In genomic region chr9:130432796-130433167, GRCh38 we compare ENCODE assay signal across 10 cellular contexts. TPM values are rescaled to one million over a fixed set of nuclear protein-coding genes. Genes with fewer than 3 reads are reported as not detected.
DNase-seq lines count a peak whose midpoint lies in the region; ATAC-seq and TF ChIP-seq lines count a peak whose summit lies in the region.
"Had no signal": no experiment of that assay in that cellular context is flagged by ENCODE, and none has a peak within 500 bp of the region (broad histone marks: within the 10 kb centered on the region; RNA-seq: fewer than 3 reads in every experiment).

No MANE protein-coding gene starts in this region.

- H3K27me3 Mint-ChIP-seq in endodermal cell (ENCODE audit: insufficient read depth) = peaks cover 45% of the 10 kb centered on the region

- intact Hi-C loops in A673 (cut with micrococcal nuclease; ENCODE audit: unreplicated experiment) = no loop called here
- intact Hi-C loops in mucosa of descending colon (cut with DNase I, micrococcal nuclease) = no loop called here

- H3K27me3 ChIP-seq in A673 (replicated peaks; ENCODE audit: insufficient read depth, low read depth, low read length, poor library complexity) (peaks cover 23% of the 10 kb centered on the region), HUES64 (ENCODE audit: insufficient read depth, low read length) (peaks cover 28% of the 10 kb centered on the region), endodermal cell (ENCODE audit: control insufficient read depth, insufficient read depth, low read length, poor library complexity, severe bottlenecking) (peaks cover 29% of the 10 kb centered on the region)

- POLR2A ChIA-PET in A673 (lab: Charles Lee; ENCODE audit: low non-redundant PET) = no interaction called here

- peak overlapping the region; percentile 15; the same call in 1 of the 2 replicates for H3K9ac ChIP-seq in HUES64 (ENCODE audit: low read depth, low read length)
- H3K9ac ChIP-seq in endodermal cell (ENCODE audit: extremely low read depth, low read length, poor library complexity, severe bottlenecking) = no peak overlapping the region

- no peaks in the 10 kb centered on the region for H3K36me3 Mint-ChIP-seq in endodermal cell (ENCODE audit: low read depth)
- H3K36me3 Mint-ChIP-seq: CD4-positive, CD25-positive, alpha-beta regulatory T cell had no signal

- H3K36me3 ChIP-seq in A673 (ENCODE audit: insufficient read depth, low read length, poor library complexity, severe bottlenecking) = no peaks in the 10 kb centered on the region
- no peaks in the 10 kb centered on the region for H3K36me3 ChIP-seq in HUES64 (ENCODE audit: insufficient read depth, low read length)
- no peaks in the 10 kb centered on the region for H3K36me3 ChIP-seq in endodermal cell (ENCODE audit: control insufficient read depth, insufficient read depth, low read length)
- no peaks in the 10 kb centered on the region for H3K36me3 ChIP-seq in mucosa of descending colon (ENCODE audit: low read depth)

- TF ChIP-seq CTCF in A673 (conservative IDR thresholded peaks at IDR 0.05; ENCODE audit: low read depth, low read length) (no peak), endodermal cell (conservative IDR thresholded peaks at IDR 0.05) (no peak), mucosa of descending colon (IDR thresholded peaks at IDR 0.05) (no peak)

- H3K27ac ChIP-seq in A673 (ENCODE audit: low read depth, low read length, poor library complexity, severe bottlenecking) = no peak overlapping the region
- no peak overlapping the region for H3K27ac ChIP-seq in HUES64 (ENCODE audit: low read depth, low read length)
- H3K27ac ChIP-seq in endodermal cell (ENCODE audit: low read depth, low read length) = no peak overlapping the region

- CTCF ChIA-PET in A673 (lab: Charles Lee) = no interaction called here

- no peak overlapping the region for H3K27ac Mint-ChIP-seq in endodermal cell
- H3K27ac Mint-ChIP-seq: CD4-positive, CD25-positive, alpha-beta regulatory T cell had no signal

- WGBS in HUES64 = 48% methylated on average over 16 of the region's 16 CpGs
- WGBS in endodermal cell (ENCODE audit: insufficient coverage in 1 of 2, insufficient read length in 1 of 2), 2 experiments = 73 to 74% methylated on average over 12 to 16 of the region's 16 CpGs

- BruUV-seq in A673 (replicated peaks; lab: Mats Ljungman, UMichigan) = no TSS peak

- H3K9me3 Mint-ChIP-seq in endodermal cell = peaks cover 10% of the 10 kb centered on the region

- H3K4me1 ChIP-seq in A673 (ENCODE audit: insufficient read depth, low read length, poor library complexity, severe bottlenecking) = no peaks in the 10 kb centered on the region
- 0 out of 2 replicates have a peak, but pooled peaks cover 4% of the 10 kb centered on the region for H3K4me1 ChIP-seq in HUES64 (ENCODE audit: insufficient read depth, low read length)
- no peaks in the 10 kb centered on the region for H3K4me1 ChIP-seq in endodermal cell (ENCODE audit: control insufficient read depth, insufficient read depth, low read length)
- peaks cover 11% of the 10 kb centered on the region for H3K4me1 ChIP-seq in mucosa of descending colon (ENCODE audit: low read depth)

- no peak for DNase-seq in A673 (ENCODE audit: low spot score)
- no peak for DNase-seq in endodermal cell
- DNase-seq in mucosa of descending colon = peak in 1 of 3 donors; percentile 45
- no peak for DNase-seq in NCI-H2171 treated with DMSO at 0.1 percent for 48 hours (lab: John Stamatoyannopoulos, UW)
- DNase-seq in superior temporal gyrus (ENCODE audit: extremely low spot score) = no peak
- DNase-seq: activated CD4-positive, CD25-positive, alpha-beta regulatory T cell had no signal

- H3K4me3 Mint-ChIP-seq in endodermal cell = peak overlapping the region; percentile 46

- H3K4me1 Mint-ChIP-seq in endodermal cell = no peaks in the 10 kb centered on the region

- ATAC-seq in mucosa of descending colon (peak; percentile 55), GM21737 (IDR thresholded peaks at IDR 0.05; ENCODE audit: unreplicated experiment) (no peak), GM21367 (IDR thresholded peaks at IDR 0.05; ENCODE audit: unreplicated experiment) (no peak)

- H3K4me3 ChIP-seq in A673 (ENCODE audit: low read depth, low read length, poor library complexity, severe bottlenecking) = peak overlapping the region; percentile 34
- H3K4me3 ChIP-seq in HUES64 (ENCODE audit: low read length) = peak overlapping the region; percentile 60
- no peak overlapping the region for H3K4me3 ChIP-seq in endodermal cell (ENCODE audit: low read length)
- no peak overlapping the region for H3K4me3 ChIP-seq in mucosa of descending colon

- H3K9me3 ChIP-seq in A673 (ENCODE audit: low read depth, low read length, poor library complexity, severe bottlenecking) (no peaks in the 10 kb centered on the region), HUES64 (ENCODE audit: insufficient read depth, low read depth, low read length) (no peaks in the 10 kb centered on the region), endodermal cell (ENCODE audit: control insufficient read depth, low read length) (no peaks in the 10 kb centered on the region), mucosa of descending colon (peaks cover 7% of the 10 kb centered on the region)

RNA-seq across cellular contexts. Expression of gene ASS1, which starts 12.0 kb away (rescaled TPM):
- total RNA-seq in A673 (2021) (5.8 and 14.4 TPM in 2 replicates), endodermal cell (10 to 100 TPM; 30.9 to 57.2 TPM), mucosa of descending colon (100 to 1,000 TPM; 221 to 410 (median 408) TPM)
- 38.1 TPM for polyA plus RNA-seq in HUES64 (2013, experiment 1 of 2)
- polyA plus RNA-seq in HUES64 (2013, experiment 2 of 2) = 36.4 TPM
- polyA plus RNA-seq in endodermal cell (2013, experiment 1 of 2) = 37.9 TPM
- 30.1 TPM for polyA plus RNA-seq in endodermal cell (2013, experiment 2 of 2)
- total RNA-seq: CD4-positive, CD25-positive, alpha-beta regulatory T cell had no signal
- polyA plus RNA-seq: CD4-positive, CD25-positive, alpha-beta regulatory T cell had no signal

Comparison
In these comparisons a context has a peak if more than half of its experiments do, and no peak if none do; other contexts are left out.
1. H3K4me3 ChIP-seq: peak in A673 (single experiment) and HUES64 (single experiment); none in endodermal cell (single experiment) and mucosa of descending colon (single experiment).